10 cellular contexts compared by ENCODE assay signal in genomic region chr11:127002669-127003259, GRCh38. TPM values are rescaled to one million over a fixed set of nuclear protein-coding genes. Genes with fewer than 3 reads are reported as not detected.
DNase-seq lines count a peak whose midpoint lies in the region; ATAC-seq, FAIRE-seq and TF ChIP-seq lines count a peak whose summit lies in the region.
"Had no signal": no experiment of that assay in that cellular context is flagged by ENCODE, and none has a peak within 500 bp of the region (broad histone marks: within the 10 kb centered on the region; RNA-seq: fewer than 3 reads in every experiment).

No MANE protein-coding gene starts in this region.

- H3K79me2 ChIP-seq in hepatocyte (no peaks in the 10 kb centered on the region), smooth muscle cell (ENCODE audit: low read depth) (no peaks in the 10 kb centered on the region)

- FAIRE-seq in H54 (lab: Jason Lieb, UNC) = no peak

- H3K4me2 ChIP-seq in hepatocyte (peak overlapping the region; percentile 77), smooth muscle cell (peak overlapping the region; percentile 82)

- H3K36me3 ChIP-seq in heart right ventricle (no peaks in the 10 kb centered on the region), WERI-Rb-1 (no peaks in the 10 kb centered on the region), hepatocyte (replicated peaks; ENCODE audit: insufficient read depth, low read depth) (no peaks in the 10 kb centered on the region), smooth muscle cell (ENCODE audit: low read depth) (no peaks in the 10 kb centered on the region)

- ATAC-seq in Right ventricle myocardium inferior = peak; percentile 52
- no peak for ATAC-seq in heart right ventricle
- ATAC-seq: esophagus mucosa had no signal

- no peak for TF ChIP-seq POLR2A in H54 (IDR thresholded peaks at IDR 0.05; ENCODE audit: low read depth, low read length)

- TF ChIP-seq CTCF in heart right ventricle (IDR thresholded peaks at IDR 0.05) = no peak
- no peak for TF ChIP-seq CTCF in WERI-Rb-1 (IDR thresholded peaks at IDR 0.05; ENCODE audit: low read depth, low read length)
- no peak for TF ChIP-seq CTCF in hepatocyte (IDR thresholded peaks at IDR 0.05; ENCODE audit: poor library complexity)
- no peak for TF ChIP-seq CTCF in smooth muscle cell (IDR thresholded peaks at IDR 0.05; ENCODE audit: borderline replicate concordance, insufficient read depth, poor library complexity, severe bottlenecking)

- no peaks in the 10 kb centered on the region for H3F3A ChIP-seq in smooth muscle cell (ENCODE audit: low read depth)

- H3K27me3 ChIP-seq in heart right ventricle = peaks cover 13 to 99% (median 86%) of the 10 kb centered on the region in 7 donors
- no peaks in the 10 kb centered on the region for H3K27me3 ChIP-seq in WERI-Rb-1 (ENCODE audit: insufficient read depth, low read depth, severe bottlenecking)
- H3K27me3 ChIP-seq in hepatocyte = peaks cover 89% of the 10 kb centered on the region
- peaks cover 97% of the 10 kb centered on the region for H3K27me3 ChIP-seq in smooth muscle cell (ENCODE audit: low read depth)

- no peaks in the 10 kb centered on the region for H3K9me3 ChIP-seq in heart right ventricle
- no peaks in the 10 kb centered on the region for H3K9me3 ChIP-seq in WERI-Rb-1 (ENCODE audit: severe bottlenecking)
- H3K9me3 ChIP-seq in hepatocyte (ENCODE audit: low read depth) = no peaks in the 10 kb centered on the region
- no peaks in the 10 kb centered on the region for H3K9me3 ChIP-seq in smooth muscle cell (replicated peaks; ENCODE audit: low read depth)

- 9 to 11% methylated on average over 16 of the region's 16 CpGs for WGBS in heart right ventricle, 2 donors
- 13% methylated on average over 13 of the region's 16 CpGs for WGBS in hepatocyte (ENCODE audit: low lambda C conversion rate, missing lambda C conversion rate)
- WGBS in smooth muscle cell (ENCODE audit: low lambda C conversion rate) = 21% methylated on average over 16 of the region's 16 CpGs

- intact Hi-C loops in Right ventricle myocardium inferior (cut with DNase I) (no loop called here), heart right ventricle (cut with DNase I) (loop anchor here in 1 of 10 donors (5.0 kb wide), 1 partner anchor 345 kb away; no protein-coding TSS in a partner anchor)

- no peak overlapping the region for H3K9ac ChIP-seq in smooth muscle cell (ENCODE audit: low read depth)

- no peak overlapping the region for H3K27ac ChIP-seq in heart right ventricle
- H3K27ac ChIP-seq in WERI-Rb-1 = peak overlapping the region; percentile 53
- H3K27ac ChIP-seq in hepatocyte = no peak overlapping the region
- no peak overlapping the region for H3K27ac ChIP-seq in smooth muscle cell (ENCODE audit: low read depth)

- H2AFZ ChIP-seq in hepatocyte (peak overlapping the region; percentile 31), smooth muscle cell (ENCODE audit: low read depth) (no peak overlapping the region)

- DNase-seq in Right ventricle myocardium inferior (ENCODE audit: missing footprints) = no peak
- DNase-seq in heart right ventricle = no peak
- no peak for DNase-seq in WERI-Rb-1
- no peak for DNase-seq in hepatocyte (ENCODE audit: low spot score)
- no peak for DNase-seq in smooth muscle cell (lab: John Stamatoyannopoulos, UW; ENCODE audit: unreplicated experiment)
- no peak for DNase-seq in inferior parietal cortex (ENCODE audit: extremely low spot score)
- no peak for DNase-seq in globus pallidus (ENCODE audit: low spot score)
- DNase-seq in H54 (ENCODE audit: insufficient read length, low spot score) = no peak
- DNase-seq: KG1 had no signal

- no peaks in the 10 kb centered on the region for H3K9me2 ChIP-seq in hepatocyte (replicated peaks; ENCODE audit: insufficient read depth)

- H3K4me3 ChIP-seq in heart right ventricle = peak overlapping the region in 3 of 10 donors; percentile 24 to 29 (median 26)
- H3K4me3 ChIP-seq in WERI-Rb-1 (ENCODE audit: low read depth, low read length) = peak overlapping the region; percentile 53
- peak overlapping the region; percentile 29 for H3K4me3 ChIP-seq in hepatocyte
- peak overlapping the region; percentile 29 for H3K4me3 ChIP-seq in smooth muscle cell

- peaks cover 0 to 18% (median 9%) of the 10 kb centered on the region in 9 donors for H3K4me1 ChIP-seq in heart right ventricle
- H3K4me1 ChIP-seq in hepatocyte (ENCODE audit: insufficient read depth) = peaks cover 7% of the 10 kb centered on the region
- no peaks in the 10 kb centered on the region for H3K4me1 ChIP-seq in smooth muscle cell (ENCODE audit: low read depth)

- no peaks in the 10 kb centered on the region for H4K20me1 ChIP-seq in hepatocyte (ENCODE audit: insufficient read depth, poor library complexity, severe bottlenecking)
- no peaks in the 10 kb centered on the region for H4K20me1 ChIP-seq in smooth muscle cell (ENCODE audit: low read depth)

RNA-seq across cellular contexts. Expression of gene KIRREL3, which starts 2.2 kb away (rescaled TPM):
- total RNA-seq in Right ventricle myocardium inferior = 0.24 TPM
- total RNA-seq in heart right ventricle = under 1 TPM; 0.13 to 0.58 (median 0.30) TPM
- under 1 TPM; 0.20 to 0.29 TPM for polyA plus RNA-seq in heart right ventricle
- total RNA-seq in hepatocyte = 0.33 TPM in 1 of 2 replicates, not detected in the other
- 0.86 and 0.91 TPM in 2 replicates for polyA plus RNA-seq in hepatocyte
- not detected in 2 replicates for total RNA-seq in smooth muscle cell
- polyA plus RNA-seq in smooth muscle cell = 1.2 and 1.3 TPM in 2 replicates
